1 cellular context compared by ENCODE assay signal in the genomic region with DNA sequence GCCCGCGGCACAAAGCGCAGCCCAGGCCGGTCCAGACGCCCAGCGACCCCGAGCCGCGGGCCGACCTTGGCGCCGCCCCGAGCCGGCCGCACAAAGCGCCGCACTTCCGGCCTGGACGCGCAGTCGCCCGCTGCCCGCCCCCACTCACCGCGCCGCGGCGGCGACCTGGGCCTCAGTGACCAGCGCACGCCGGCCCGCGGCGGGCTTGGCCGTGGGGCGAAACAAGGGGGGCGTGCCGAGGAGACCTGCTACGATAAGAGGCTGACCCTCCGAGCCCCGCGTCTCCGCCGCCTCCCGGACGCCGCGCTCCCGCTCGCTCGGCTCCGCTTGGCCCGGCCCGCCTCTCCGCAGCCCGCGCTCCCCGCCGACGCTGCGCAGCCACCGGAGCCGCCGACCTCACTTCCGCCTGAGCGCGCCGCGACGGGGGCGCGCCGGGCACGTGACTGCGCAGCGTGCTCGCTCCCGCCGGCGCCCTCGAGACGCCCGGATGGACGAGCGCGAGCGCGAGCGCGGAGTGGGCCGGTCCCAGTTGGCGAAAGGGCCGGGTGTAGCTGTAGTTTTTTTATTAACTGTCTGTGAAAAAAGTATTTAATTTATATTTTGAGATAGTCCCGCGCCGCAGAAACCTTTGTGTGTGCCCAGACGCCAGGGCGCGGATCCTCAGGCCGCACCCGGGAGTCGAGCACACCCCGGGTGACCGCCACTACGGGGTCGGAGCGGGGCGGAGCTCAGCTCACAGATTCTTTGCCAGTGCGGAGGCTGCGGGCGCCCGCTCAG.
TF ChIP-seq lines count a peak whose summit lies in the region.

A gene with protein sequence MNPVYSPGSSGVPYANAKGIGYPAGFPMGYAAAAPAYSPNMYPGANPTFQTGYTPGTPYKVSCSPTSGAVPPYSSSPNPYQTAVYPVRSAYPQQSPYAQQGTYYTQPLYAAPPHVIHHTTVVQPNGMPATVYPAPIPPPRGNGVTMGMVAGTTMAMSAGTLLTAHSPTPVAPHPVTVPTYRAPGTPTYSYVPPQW (minus strand): TSS at position 395 of the 777 bp plus-strand sequence. CDS start 10,814 bp downstream, outside the sequence.

TF ChIP-seq in HepG2, 621 proteins besides CTCF, POLR2A, EP300 and RAD21 (continued from another document):
- TF ChIP-seq KDM1A (CRISPR knock-in tag; IDR thresholded peaks at IDR 0.05), result no peak
- TF ChIP-seq SP2 (CRISPR knock-in tag; IDR thresholded peaks at IDR 0.05), result peak; percentile 54; the same call in 1 of the 2 replicates
- TF ChIP-seq HOXD1 (CRISPR knock-in tag; IDR thresholded peaks at IDR 0.05), result no peak
- no peak for TF ChIP-seq ZNF292 (CRISPR knock-in tag; IDR thresholded peaks at IDR 0.05; ENCODE audit: borderline replicate concordance, low read depth)
- peak; percentile 16; the same call in 1 of the 2 replicates for TF ChIP-seq ZNF556 (CRISPR knock-in tag; IDR thresholded peaks at IDR 0.05; ENCODE audit: borderline replicate concordance)
- no peak; the same call in 1 of the 2 replicates for TF ChIP-seq ZNF160 (CRISPR knock-in tag; IDR thresholded peaks at IDR 0.05)
- TF ChIP-seq ZNF557 (CRISPR knock-in tag; IDR thresholded peaks at IDR 0.05), result no peak
- 0 out of 2 replicates have a peak, but pooled peaks have one; percentile 59 for TF ChIP-seq ZC3H13 (CRISPR knock-in tag; IDR thresholded peaks at IDR 0.05)
- TF ChIP-seq ZNF839 (CRISPR knock-in tag; IDR thresholded peaks at IDR 0.05; ENCODE audit: borderline replicate concordance), result no peak
- no peak for TF ChIP-seq PRMT3 (CRISPR knock-in tag; IDR thresholded peaks at IDR 0.05; ENCODE audit: borderline replicate concordance, low read depth)
- 0 out of 2 replicates have a peak, but pooled peaks have one; percentile 39 for TF ChIP-seq ZNF589 (CRISPR knock-in tag; conservative IDR thresholded peaks at IDR 0.05)
- peak; percentile 33 for TF ChIP-seq YY1 (IDR thresholded peaks at IDR 0.05; ENCODE audit: insufficient read depth, insufficient replicate concordance, low read depth, low read length)
- no peak for TF ChIP-seq SNAI1 (CRISPR knock-in tag; IDR thresholded peaks at IDR 0.05; ENCODE audit: borderline replicate concordance)
- TF ChIP-seq, protein P1, sequence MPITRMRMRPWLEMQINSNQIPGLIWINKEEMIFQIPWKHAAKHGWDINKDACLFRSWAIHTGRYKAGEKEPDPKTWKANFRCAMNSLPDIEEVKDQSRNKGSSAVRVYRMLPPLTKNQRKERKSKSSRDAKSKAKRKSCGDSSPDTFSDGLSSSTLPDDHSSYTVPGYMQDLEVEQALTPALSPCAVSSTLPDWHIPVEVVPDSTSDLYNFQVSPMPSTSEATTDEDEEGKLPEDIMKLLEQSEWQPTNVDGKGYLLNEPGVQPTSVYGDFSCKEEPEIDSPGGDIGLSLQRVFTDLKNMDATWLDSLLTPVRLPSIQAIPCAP (CRISPR knock-in tag; IDR thresholded peaks at IDR 0.05; ENCODE audit: low read depth), result no peak
- TF ChIP-seq, protein P2, sequence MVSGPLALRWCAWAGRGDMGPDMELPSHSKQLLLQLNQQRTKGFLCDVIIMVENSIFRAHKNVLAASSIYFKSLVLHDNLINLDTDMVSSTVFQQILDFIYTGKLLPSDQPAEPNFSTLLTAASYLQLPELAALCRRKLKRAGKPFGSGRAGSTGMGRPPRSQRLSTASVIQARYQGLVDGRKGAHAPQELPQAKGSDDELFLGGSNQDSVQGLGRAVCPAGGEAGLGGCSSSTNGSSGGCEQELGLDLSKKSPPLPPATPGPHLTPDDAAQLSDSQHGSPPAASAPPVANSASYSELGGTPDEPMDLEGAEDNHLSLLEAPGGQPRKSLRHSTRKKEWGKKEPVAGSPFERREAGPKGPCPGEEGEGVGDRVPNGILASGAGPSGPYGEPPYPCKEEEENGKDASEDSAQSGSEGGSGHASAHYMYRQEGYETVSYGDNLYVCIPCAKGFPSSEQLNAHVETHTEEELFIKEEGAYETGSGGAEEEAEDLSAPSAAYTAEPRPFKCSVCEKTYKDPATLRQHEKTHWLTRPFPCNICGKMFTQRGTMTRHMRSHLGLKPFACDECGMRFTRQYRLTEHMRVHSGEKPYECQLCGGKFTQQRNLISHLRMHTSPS (CRISPR knock-in tag; IDR thresholded peaks at IDR 0.05; ENCODE audit: low read depth), result no peak
- no peak for TF ChIP-seq NAIF1 (CRISPR knock-in tag; IDR thresholded peaks at IDR 0.05; ENCODE audit: borderline replicate concordance)
- TF ChIP-seq, protein P3, sequence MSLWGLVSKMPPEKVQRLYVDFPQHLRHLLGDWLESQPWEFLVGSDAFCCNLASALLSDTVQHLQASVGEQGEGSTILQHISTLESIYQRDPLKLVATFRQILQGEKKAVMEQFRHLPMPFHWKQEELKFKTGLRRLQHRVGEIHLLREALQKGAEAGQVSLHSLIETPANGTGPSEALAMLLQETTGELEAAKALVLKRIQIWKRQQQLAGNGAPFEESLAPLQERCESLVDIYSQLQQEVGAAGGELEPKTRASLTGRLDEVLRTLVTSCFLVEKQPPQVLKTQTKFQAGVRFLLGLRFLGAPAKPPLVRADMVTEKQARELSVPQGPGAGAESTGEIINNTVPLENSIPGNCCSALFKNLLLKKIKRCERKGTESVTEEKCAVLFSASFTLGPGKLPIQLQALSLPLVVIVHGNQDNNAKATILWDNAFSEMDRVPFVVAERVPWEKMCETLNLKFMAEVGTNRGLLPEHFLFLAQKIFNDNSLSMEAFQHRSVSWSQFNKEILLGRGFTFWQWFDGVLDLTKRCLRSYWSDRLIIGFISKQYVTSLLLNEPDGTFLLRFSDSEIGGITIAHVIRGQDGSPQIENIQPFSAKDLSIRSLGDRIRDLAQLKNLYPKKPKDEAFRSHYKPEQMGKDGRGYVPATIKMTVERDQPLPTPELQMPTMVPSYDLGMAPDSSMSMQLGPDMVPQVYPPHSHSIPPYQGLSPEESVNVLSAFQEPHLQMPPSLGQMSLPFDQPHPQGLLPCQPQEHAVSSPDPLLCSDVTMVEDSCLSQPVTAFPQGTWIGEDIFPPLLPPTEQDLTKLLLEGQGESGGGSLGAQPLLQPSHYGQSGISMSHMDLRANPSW (CRISPR knock-in tag; IDR thresholded peaks at IDR 0.05; ENCODE audit: borderline replicate concordance), result no peak
- TF ChIP-seq, protein P4, sequence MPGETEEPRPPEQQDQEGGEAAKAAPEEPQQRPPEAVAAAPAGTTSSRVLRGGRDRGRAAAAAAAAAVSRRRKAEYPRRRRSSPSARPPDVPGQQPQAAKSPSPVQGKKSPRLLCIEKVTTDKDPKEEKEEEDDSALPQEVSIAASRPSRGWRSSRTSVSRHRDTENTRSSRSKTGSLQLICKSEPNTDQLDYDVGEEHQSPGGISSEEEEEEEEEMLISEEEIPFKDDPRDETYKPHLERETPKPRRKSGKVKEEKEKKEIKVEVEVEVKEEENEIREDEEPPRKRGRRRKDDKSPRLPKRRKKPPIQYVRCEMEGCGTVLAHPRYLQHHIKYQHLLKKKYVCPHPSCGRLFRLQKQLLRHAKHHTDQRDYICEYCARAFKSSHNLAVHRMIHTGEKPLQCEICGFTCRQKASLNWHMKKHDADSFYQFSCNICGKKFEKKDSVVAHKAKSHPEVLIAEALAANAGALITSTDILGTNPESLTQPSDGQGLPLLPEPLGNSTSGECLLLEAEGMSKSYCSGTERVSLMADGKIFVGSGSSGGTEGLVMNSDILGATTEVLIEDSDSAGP (CRISPR knock-in tag; IDR thresholded peaks at IDR 0.05; ENCODE audit: borderline replicate concordance), result peak; percentile 66
- TF ChIP-seq, protein P5, sequence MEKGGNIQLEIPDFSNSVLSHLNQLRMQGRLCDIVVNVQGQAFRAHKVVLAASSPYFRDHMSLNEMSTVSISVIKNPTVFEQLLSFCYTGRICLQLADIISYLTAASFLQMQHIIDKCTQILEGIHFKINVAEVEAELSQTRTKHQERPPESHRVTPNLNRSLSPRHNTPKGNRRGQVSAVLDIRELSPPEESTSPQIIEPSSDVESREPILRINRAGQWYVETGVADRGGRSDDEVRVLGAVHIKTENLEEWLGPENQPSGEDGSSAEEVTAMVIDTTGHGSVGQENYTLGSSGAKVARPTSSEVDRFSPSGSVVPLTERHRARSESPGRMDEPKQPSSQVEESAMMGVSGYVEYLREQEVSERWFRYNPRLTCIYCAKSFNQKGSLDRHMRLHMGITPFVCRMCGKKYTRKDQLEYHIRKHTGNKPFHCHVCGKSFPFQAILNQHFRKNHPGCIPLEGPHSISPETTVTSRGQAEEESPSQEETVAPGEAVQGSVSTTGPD (CRISPR knock-in tag; IDR thresholded peaks at IDR 0.05), result no peak
- TF ChIP-seq ARNTL (CRISPR knock-in tag; IDR thresholded peaks at IDR 0.05), result peak; percentile 7; the same call in 1 of the 2 replicates
- TF ChIP-seq ZC3H4 (CRISPR knock-in tag; IDR thresholded peaks at IDR 0.05; ENCODE audit: borderline replicate concordance), result no peak
- TF ChIP-seq DPF2 (CRISPR knock-in tag; IDR thresholded peaks at IDR 0.05; ENCODE audit: borderline replicate concordance, low read depth), result no peak
- no peak for TF ChIP-seq ZNF34 (CRISPR knock-in tag; IDR thresholded peaks at IDR 0.05; ENCODE audit: borderline replicate concordance)
- TF ChIP-seq REL (CRISPR knock-in tag; conservative IDR thresholded peaks at IDR 0.05), result 0 out of 2 replicates have a peak, but pooled peaks have one; percentile 60
- no peak for TF ChIP-seq ZNF3 (CRISPR knock-in tag; IDR thresholded peaks at IDR 0.05)
- TF ChIP-seq ZNF484 (CRISPR knock-in tag; IDR thresholded peaks at IDR 0.05; ENCODE audit: borderline replicate concordance, low read depth), result no peak
- no peak; the same call in 1 of the 2 replicates for TF ChIP-seq ZNF143 (CRISPR knock-in tag; IDR thresholded peaks at IDR 0.05)
- peak; percentile 89 for TF ChIP-seq CCDC6 (CRISPR knock-in tag; IDR thresholded peaks at IDR 0.05)
- TF ChIP-seq, protein P6, sequence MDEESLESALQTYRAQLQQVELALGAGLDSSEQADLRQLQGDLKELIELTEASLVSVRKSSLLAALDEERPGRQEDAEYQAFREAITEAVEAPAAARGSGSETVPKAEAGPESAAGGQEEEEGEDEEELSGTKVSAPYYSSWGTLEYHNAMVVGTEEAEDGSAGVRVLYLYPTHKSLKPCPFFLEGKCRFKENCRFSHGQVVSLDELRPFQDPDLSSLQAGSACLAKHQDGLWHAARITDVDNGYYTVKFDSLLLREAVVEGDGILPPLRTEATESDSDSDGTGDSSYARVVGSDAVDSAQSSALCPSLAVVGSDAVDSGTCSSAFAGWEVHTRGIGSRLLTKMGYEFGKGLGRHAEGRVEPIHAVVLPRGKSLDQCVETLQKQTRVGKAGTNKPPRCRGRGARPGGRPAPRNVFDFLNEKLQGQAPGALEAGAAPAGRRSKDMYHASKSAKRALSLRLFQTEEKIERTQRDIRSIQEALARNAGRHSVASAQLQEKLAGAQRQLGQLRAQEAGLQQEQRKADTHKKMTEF (CRISPR knock-in tag; IDR thresholded peaks at IDR 0.05), result peak; percentile 62; the same call in 1 of the 2 replicates
- TF ChIP-seq, protein P7, sequence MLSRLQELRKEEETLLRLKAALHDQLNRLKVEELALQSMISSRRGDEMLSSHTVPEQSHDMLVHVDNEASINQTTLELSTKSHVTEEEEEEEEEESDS (CRISPR knock-in tag; IDR thresholded peaks at IDR 0.05; ENCODE audit: borderline replicate concordance), result 0 out of 2 replicates have a peak, but pooled peaks have one; percentile 19
- TF ChIP-seq ZNF549 (CRISPR knock-in tag; IDR thresholded peaks at IDR 0.05), result no peak
- TF ChIP-seq HMG20A (CRISPR knock-in tag; IDR thresholded peaks at IDR 0.05; ENCODE audit: borderline replicate concordance), result no peak
- TF ChIP-seq ZNF746 (CRISPR knock-in tag; IDR thresholded peaks at IDR 0.05), result no peak
- TF ChIP-seq ZFX (CRISPR knock-in tag; IDR thresholded peaks at IDR 0.05; ENCODE audit: low read depth), result peak; percentile 98
- no peak for TF ChIP-seq ATF7 (IDR thresholded peaks at IDR 0.05)
- TF ChIP-seq ATF7 (CRISPR knock-in tag; IDR thresholded peaks at IDR 0.05), result no peak
- TF ChIP-seq, protein P8, sequence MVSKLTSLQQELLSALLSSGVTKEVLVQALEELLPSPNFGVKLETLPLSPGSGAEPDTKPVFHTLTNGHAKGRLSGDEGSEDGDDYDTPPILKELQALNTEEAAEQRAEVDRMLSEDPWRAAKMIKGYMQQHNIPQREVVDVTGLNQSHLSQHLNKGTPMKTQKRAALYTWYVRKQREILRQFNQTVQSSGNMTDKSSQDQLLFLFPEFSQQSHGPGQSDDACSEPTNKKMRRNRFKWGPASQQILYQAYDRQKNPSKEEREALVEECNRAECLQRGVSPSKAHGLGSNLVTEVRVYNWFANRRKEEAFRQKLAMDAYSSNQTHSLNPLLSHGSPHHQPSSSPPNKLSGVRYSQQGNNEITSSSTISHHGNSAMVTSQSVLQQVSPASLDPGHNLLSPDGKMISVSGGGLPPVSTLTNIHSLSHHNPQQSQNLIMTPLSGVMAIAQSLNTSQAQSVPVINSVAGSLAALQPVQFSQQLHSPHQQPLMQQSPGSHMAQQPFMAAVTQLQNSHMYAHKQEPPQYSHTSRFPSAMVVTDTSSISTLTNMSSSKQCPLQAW (CRISPR knock-in tag; IDR thresholded peaks at IDR 0.05), result no peak
- no peak for TF ChIP-seq RAD51 (IDR thresholded peaks at IDR 0.05; ENCODE audit: borderline replicate concordance)
- peak; percentile 18; the same call in 1 of the 2 replicates for TF ChIP-seq ZNF724P (CRISPR knock-in tag; IDR thresholded peaks at IDR 0.05; ENCODE audit: borderline replicate concordance)
TF ChIP-seq in HepG2: peak in this region for 241.
